Comparison of ENCODE assay signal across 13 cellular contexts in the genomic region with DNA sequence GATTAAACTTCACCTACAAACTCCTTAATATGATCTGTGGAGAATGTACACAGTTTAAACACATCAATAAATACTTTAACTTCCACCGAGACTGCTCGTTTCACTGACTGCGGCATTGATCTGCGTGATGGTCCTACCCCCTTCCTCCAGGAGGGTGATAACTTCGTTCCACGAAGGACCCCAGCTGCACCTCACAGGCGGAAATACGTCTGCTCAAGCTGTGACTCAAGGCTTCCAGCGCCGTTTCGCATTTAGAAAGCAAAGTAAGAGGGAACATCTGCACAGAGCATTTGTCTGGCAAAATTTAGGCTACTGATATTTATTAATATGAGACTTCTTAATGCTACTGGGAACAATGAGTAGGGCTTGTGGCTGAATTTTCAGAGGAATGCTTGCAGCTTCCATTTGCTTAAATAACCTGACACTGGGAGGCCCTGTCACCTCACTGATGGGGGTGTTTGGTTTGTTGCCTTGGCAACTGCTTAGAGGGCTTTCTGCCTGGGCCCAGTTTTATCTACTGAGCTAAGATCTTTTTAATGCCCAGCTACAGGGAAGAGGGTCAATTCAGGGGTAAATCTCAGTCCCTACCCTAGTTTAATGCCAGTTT. TPM values are rescaled to one million over a fixed set of nuclear protein-coding genes. Genes with fewer than 3 reads are reported as not detected.
A peak's percentile ranks its signal among the peaks of the same experiment; 100 is the strongest.
DNase-seq lines count a peak whose midpoint lies in the region; ATAC-seq, FAIRE-seq and TF ChIP-seq lines count a peak whose summit lies in the region.
"Had no signal": no experiment of that assay in that cellular context is flagged by ENCODE, and none has a peak within 500 bp of the region (broad histone marks: within the 10 kb centered on the region; RNA-seq: fewer than 3 reads in every experiment).

No MANE protein-coding gene starts in this region.

- H3K36me3 Mint-ChIP-seq in astrocyte (ENCODE audit: low read depth, unreplicated experiment) = peaks cover 21% of the 10 kb centered on the region

- no peak overlapping the region for H4K12ac ChIP-seq in trophoblast cell (ENCODE audit: low read depth, low read length)

- H3K4me3 Mint-ChIP-seq in astrocyte (ENCODE audit: unreplicated experiment) = no peak overlapping the region
- H3K4me3 Mint-ChIP-seq: activated T-helper 17 cell treated with anti-CD3 and anti-CD28 coated beads, Interleukin-2, amount 50 U/mL, for 72 hours; T-helper 1 cell treated with Interleukin-12 subunit alpha and Interleukin-12 subunit beta and Interleukin-4 antibody, amounts not matched to agents 30 μg/mL and 1 μg/mL, for 36 hours had no signal

- no peak overlapping the region for H2AFZ ChIP-seq in astrocyte (ENCODE audit: low read depth, low read length)
- no peak overlapping the region for H2AFZ ChIP-seq in trophoblast cell (ENCODE audit: insufficient read depth, low read length, poor library complexity)

- in situ Hi-C loops in gastrocnemius medialis (cut with MboI; ENCODE audit: low sequenced_read_pairs in 4 of 4) = no loop called here

- no peak overlapping the region for H3K14ac ChIP-seq in trophoblast cell (ENCODE audit: low read length)

- H3K9ac ChIP-seq in astrocyte (ENCODE audit: low read length) = no peak overlapping the region
- H3K9ac ChIP-seq in liver (ENCODE audit: low read depth in 1 of 2, low read length in 2 of 2) = peak overlapping the region in 1 of 2 donors; percentile 58
- no peak overlapping the region for H3K9ac ChIP-seq in stomach smooth muscle (ENCODE audit: low read length in 2 of 2)
- no peak overlapping the region for H3K9ac ChIP-seq in trophoblast cell (ENCODE audit: low read length)

- WGBS in liver = 64% methylated on average over 11 of the region's 11 CpGs
- WGBS in trophoblast cell (ENCODE audit: extremely low coverage, insufficient coverage, insufficient read length) = no CpG with 5 or more reads among the region's 11 CpGs

- H3K4me3 ChIP-seq in astrocyte (ENCODE audit: insufficient read depth, low read depth, low read length) (no peak overlapping the region), liver (ENCODE audit: low read depth in 1 of 3, low read length in 3 of 3) (no peak overlapping the region), stomach smooth muscle (ENCODE audit: low read length in 2 of 2) (no peak overlapping the region), gastrocnemius medialis (no peak overlapping the region), trophoblast cell (ENCODE audit: low read depth, low read length) (no peak overlapping the region)

- no peak overlapping the region for H3K23ac ChIP-seq in trophoblast cell (ENCODE audit: low read length)

- H2BK5ac ChIP-seq in trophoblast cell (ENCODE audit: low read depth, low read length, poor library complexity) = no peak overlapping the region

- no peak overlapping the region for H3K4ac ChIP-seq in trophoblast cell (ENCODE audit: low read depth, low read length)

- peak overlapping the region; percentile 14 for H3K27ac Mint-ChIP-seq in astrocyte (ENCODE audit: unreplicated experiment)
- H3K27ac Mint-ChIP-seq: activated T-helper 17 cell treated with anti-CD3 and anti-CD28 coated beads, Interleukin-2, amount 50 U/mL, for 72 hours; T-helper 1 cell treated with Interleukin-12 subunit alpha and Interleukin-12 subunit beta and Interleukin-4 antibody, amounts not matched to agents 30 μg/mL and 1 μg/mL, for 36 hours had no signal

- H3K9me3 Mint-ChIP-seq in astrocyte (ENCODE audit: unreplicated experiment) = no peaks in the 10 kb centered on the region
- H3K9me3 Mint-ChIP-seq: activated T-helper 17 cell treated with anti-CD3 and anti-CD28 coated beads, Interleukin-2, amount 50 U/mL, for 72 hours; T-helper 1 cell treated with Interleukin-12 subunit alpha and Interleukin-12 subunit beta and Interleukin-4 antibody, amounts not matched to agents 30 μg/mL and 1 μg/mL, for 36 hours had no signal

- no peaks in the 10 kb centered on the region for H3K79me1 ChIP-seq in trophoblast cell (ENCODE audit: low read length)

- DNase-seq in DMS53 (lab: John Stamatoyannopoulos, UW) = peak; percentile 87
- no peak for DNase-seq in DMS53 treated with DMSO at 0.1 percent for 48 hours (lab: John Stamatoyannopoulos, UW; ENCODE audit: unreplicated experiment)
- no peak for DNase-seq in astrocyte (ENCODE audit: low read depth)
- no peak for DNase-seq in GDM1 (lab: John Stamatoyannopoulos, UW)
- no peak for DNase-seq in gastrocnemius medialis
- no peak for DNase-seq in trophoblast cell
- DNase-seq: cerebellar nuclear complex; stimulated activated naive CD4-positive, alpha-beta T cell treated with Interleukin-2 at 50 U/mL for 16 hours had no signal

- no peaks in the 10 kb centered on the region for H3K27me3 ChIP-seq in astrocyte (ENCODE audit: insufficient read depth, low read length)
- H3K27me3 ChIP-seq in liver (ENCODE audit: control insufficient read depth in 4 of 4, insufficient read depth in 4 of 4, low read length in 3 of 4) = no peaks in the 10 kb centered on the region
- no peaks in the 10 kb centered on the region for H3K27me3 ChIP-seq in stomach smooth muscle (ENCODE audit: control insufficient read depth in 1 of 2, insufficient read depth in 2 of 2, low read length in 2 of 2)
- H3K27me3 ChIP-seq in gastrocnemius medialis = no peaks in the 10 kb centered on the region
- H3K27me3 ChIP-seq in trophoblast cell (ENCODE audit: insufficient read depth, low read length) = no peaks in the 10 kb centered on the region

- no peak overlapping the region for H2AK5ac ChIP-seq in trophoblast cell (ENCODE audit: low read length)

- no peak overlapping the region for H4K91ac ChIP-seq in trophoblast cell (ENCODE audit: low read depth, low read length)

- H3K4me1 ChIP-seq in astrocyte (ENCODE audit: insufficient read depth, low read length) (peaks cover 3% of the 10 kb centered on the region), liver (ENCODE audit: control insufficient read depth in 4 of 4, insufficient read depth in 4 of 4, low read length in 3 of 4) (peaks cover 8 to 59% (median 51%) of the 10 kb centered on the region in 4 donors), stomach smooth muscle (ENCODE audit: control insufficient read depth, insufficient read depth, low read length) (peaks cover 18% of the 10 kb centered on the region), gastrocnemius medialis (no peaks in the 10 kb centered on the region), trophoblast cell (ENCODE audit: control insufficient read depth in 1 of 2, insufficient read depth in 2 of 2, low read length in 2 of 2) (peaks cover 3 to 8% of the 10 kb centered on the region in 2 experiments)

- H3K27ac ChIP-seq in astrocyte (ENCODE audit: low read depth, low read length) (no peak overlapping the region), liver (ENCODE audit: low read depth in 1 of 2, low read length in 2 of 2) (peak overlapping the region; percentile 79 to 82), stomach smooth muscle (ENCODE audit: low read length) (peak overlapping the region; percentile 49), gastrocnemius medialis (no peak overlapping the region), trophoblast cell (ENCODE audit: low read depth, low read length) (no peak overlapping the region)
- H3K27ac ChIP-seq: 22Rv1 had no signal

- TF ChIP-seq POLR2A in gastrocnemius medialis (IDR thresholded peaks at IDR 0.05) = no peak

- no peak for ATAC-seq in gastrocnemius medialis
- ATAC-seq: activated T-helper 17 cell treated with anti-CD3 and anti-CD28 coated beads, Interleukin-2, amount 50 U/mL, for 72 hours had no signal

- no peaks in the 10 kb centered on the region for H3K27me3 Mint-ChIP-seq in astrocyte (ENCODE audit: low read depth, unreplicated experiment)
- H3K27me3 Mint-ChIP-seq: activated T-helper 17 cell treated with anti-CD3 and anti-CD28 coated beads, Interleukin-2, amount 50 U/mL, for 72 hours had no signal

- peaks cover 25% of the 10 kb centered on the region for H4K20me1 ChIP-seq in astrocyte (ENCODE audit: insufficient read depth, low read length)

- H3K4me2 ChIP-seq in astrocyte (ENCODE audit: low read length) = no peak overlapping the region
- no peak overlapping the region for H3K4me2 ChIP-seq in trophoblast cell (ENCODE audit: low read length)

- H3K36me3 ChIP-seq in astrocyte (ENCODE audit: insufficient read depth, low read length) (peaks cover 9% of the 10 kb centered on the region), liver (ENCODE audit: control insufficient read depth in 4 of 4, insufficient read depth in 3 of 4, low read depth in 1 of 4, low read length in 3 of 4) (peaks cover 0 to 14% (median 7%) of the 10 kb centered on the region in 4 donors), stomach smooth muscle (ENCODE audit: control insufficient read depth in 2 of 2, insufficient read depth in 2 of 2, low read length in 2 of 2) (peaks cover 19 to 36% of the 10 kb centered on the region in 2 donors), gastrocnemius medialis (peaks cover 3 to 59% of the 10 kb centered on the region in 2 donors), trophoblast cell (ENCODE audit: control insufficient read depth in 1 of 2, insufficient read depth in 2 of 2, low read length in 2 of 2) (peaks cover 27 to 40% of the 10 kb centered on the region in 2 experiments)

- H2BK12ac ChIP-seq in trophoblast cell (ENCODE audit: low read length) = no peak overlapping the region

- intact Hi-C loops in gastrocnemius medialis (cut with DNase I; ENCODE audit: low total_unique reads) = no loop called here

- H3K79me2 ChIP-seq in astrocyte (ENCODE audit: insufficient read depth, low read length) (no peaks in the 10 kb centered on the region), trophoblast cell (ENCODE audit: control insufficient read depth, insufficient read depth, low read length, poor library complexity) (no peaks in the 10 kb centered on the region)

- TF ChIP-seq CTCF in astrocyte (IDR thresholded peaks at IDR 0.05; ENCODE audit: insufficient read depth, low read depth, low read length) (no peak), liver (IDR thresholded peaks at IDR 0.05; ENCODE audit: low read depth, low read length, missing input control) (no peak), gastrocnemius medialis (IDR thresholded peaks at IDR 0.05 in 4 of 5, conservative IDR thresholded peaks at IDR 0.05 in 1 of 5) (no peak)

- no peak overlapping the region for H2BK120ac ChIP-seq in trophoblast cell (ENCODE audit: insufficient read depth, low read length, poor library complexity)

- FAIRE-seq in astrocyte (lab: Jason Lieb, UNC) = no peak

- H3K9me3 ChIP-seq in astrocyte (ENCODE audit: insufficient read depth, low read depth, low read length) = no peaks in the 10 kb centered on the region
- H3K9me3 ChIP-seq in liver (ENCODE audit: control insufficient read depth in 4 of 4, low read length in 3 of 4) = no peaks in the 10 kb centered on the region
- H3K9me3 ChIP-seq in stomach smooth muscle (ENCODE audit: control insufficient read depth in 2 of 2, low read length in 2 of 2) = no peaks in the 10 kb centered on the region
- H3K9me3 ChIP-seq in gastrocnemius medialis = no peaks in the 10 kb centered on the region
- H3K9me3 ChIP-seq in trophoblast cell (ENCODE audit: insufficient read depth, low read depth, low read length) = peaks cover 2% of the 10 kb centered on the region

- peaks cover 12% of the 10 kb centered on the region for H3K4me1 Mint-ChIP-seq in astrocyte (ENCODE audit: low read depth, unreplicated experiment)

- no peak overlapping the region for H4K8ac ChIP-seq in trophoblast cell (ENCODE audit: low read depth, low read length)

- TF ChIP-seq RAD21 in liver (IDR thresholded peaks at IDR 0.05) = no peak

- H3K18ac ChIP-seq in trophoblast cell (ENCODE audit: low read length) = no peak overlapping the region

RNA-seq across cellular contexts. Expression of a gene that starts 14.8 kb away (rescaled TPM):
- total RNA-seq in astrocyte (1.4 and 4.2 TPM in 2 replicates), liver (1 to 10 TPM; 2.8 to 5.9 TPM), gastrocnemius medialis (1 to 10 TPM in 3 of 4 donors, under 1 TPM in 1; 0.20 to 2.2 (median 1.3) TPM)
- 1 to 10 TPM; 4.0 to 5.0 TPM for polyA plus RNA-seq in liver
- polyA plus RNA-seq in trophoblast cell (2013) = 8.4 and 11.2 TPM in 2 replicates

Comparison
In these comparisons a context has a peak if more than half of its experiments do, and no peak if none do; other contexts are left out.
1. H3K27ac ChIP-seq: peak in liver (2 of 2) and stomach smooth muscle (single experiment); none in astrocyte (single experiment), gastrocnemius medialis (0 of 4) and trophoblast cell (single experiment).